In the genomic region with DNA sequence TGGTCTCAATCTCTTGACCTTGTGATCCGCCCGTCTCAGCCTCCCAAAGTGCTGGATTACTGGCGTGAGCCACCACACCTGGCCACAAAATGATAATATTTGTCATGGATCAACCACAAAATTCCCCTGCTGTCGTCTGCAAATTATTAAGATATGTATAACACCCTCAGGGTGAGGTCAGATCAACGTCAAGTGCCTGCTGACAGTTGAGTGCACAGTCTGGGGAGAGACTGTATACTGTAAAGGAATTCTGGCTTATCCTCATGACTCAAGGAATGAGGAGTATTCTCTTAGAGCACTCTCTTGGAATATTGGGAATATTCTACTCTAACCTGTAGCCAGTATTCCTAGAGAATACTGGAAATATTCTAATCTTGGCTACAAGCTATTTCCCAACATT, we compare ENCODE assay signal across 17 cellular contexts. TPM values are rescaled to one million over a fixed set of nuclear protein-coding genes. Genes with fewer than 3 reads are reported as not detected.
DNase-seq lines count a peak whose midpoint lies in the region; ATAC-seq and TF ChIP-seq lines count a peak whose summit lies in the region.
"Had no signal": no experiment of that assay in that cellular context is flagged by ENCODE, and none has a peak within 500 bp of the region (broad histone marks: within the 10 kb centered on the region; RNA-seq: fewer than 3 reads in every experiment).

No MANE protein-coding gene starts in this region.

- TF ChIP-seq CTCF in foreskin keratinocyte (conservative IDR thresholded peaks at IDR 0.05): no peak
- no peak for TF ChIP-seq CTCF in activated CD8-positive, alpha-beta T cell treated with anti-CD3 and anti-CD28 coated beads for 36 hours (IDR thresholded peaks at IDR 0.05)

- no peak overlapping the region for H3K27ac ChIP-seq in foreskin keratinocyte
- H3K27ac ChIP-seq: Peyer's patch had no signal

- H3K27me3 ChIP-seq in foreskin keratinocyte: no peaks in the 10 kb centered on the region
- H3K27me3 ChIP-seq: Peyer's patch had no signal

- no peaks in the 10 kb centered on the region for H3K4me1 Mint-ChIP-seq in activated CD8-positive, alpha-beta T cell treated with anti-CD3 and anti-CD28 coated beads for 36 hours (ENCODE audit: low read depth)

- DNase-seq in Right ventricle myocardium inferior (ENCODE audit: missing footprints): peak; percentile 17
- no peak for DNase-seq in Right ventricle myocardium superior
- DNase-seq in amniotic epithelial cell (ENCODE audit: low read depth): peak; percentile 21
- DNase-seq in foreskin keratinocyte: peak in 1 of 2 donors; percentile 77
- no peak for DNase-seq in activated CD8-positive, alpha-beta T cell treated with anti-CD3 and anti-CD28 coated beads for 36 hours
- DNase-seq in GM03348 (ENCODE audit: low spot score): no peak
- no peak for DNase-seq in activated CD4-positive, alpha-beta T cell treated with anti-CD3 and anti-CD28 coated beads, Interleukin-2, amount 50 U/mL, for 48 hours
- DNase-seq: C1 segment of cervical spinal cord, DMS 273 treated with DMSO at 0.1 percent for 48 hours, MV-4-11, NCI-H1417 treated with DMSO at 0.1 percent for 48 hours, NCI-H1930, NCI-H2171, NCI-H748 treated with DMSO at 0.1 percent for 48 hours, Peyer's patch, SIG-M5 had no signal

- H3K27ac Mint-ChIP-seq in activated CD8-positive, alpha-beta T cell treated with anti-CD3 and anti-CD28 coated beads for 36 hours: no peak overlapping the region

- peaks cover 24% of the 10 kb centered on the region for H3K4me1 ChIP-seq in foreskin keratinocyte
- H3K4me1 ChIP-seq: Peyer's patch had no signal

- ATAC-seq in Right ventricle myocardium inferior (no peak), Right ventricle myocardium superior (ENCODE audit: poor library complexity) (no peak), foreskin keratinocyte (peak; percentile 14), HG03196 (IDR thresholded peaks at IDR 0.05; ENCODE audit: unreplicated experiment) (no peak)
- no peak for ATAC-seq in activated CD8-positive, alpha-beta T cell treated with anti-CD3 and anti-CD28 coated beads for 36 hours

- H3K9me3 Mint-ChIP-seq in activated CD8-positive, alpha-beta T cell treated with anti-CD3 and anti-CD28 coated beads for 36 hours: no peaks in the 10 kb centered on the region

- H3K36me3 Mint-ChIP-seq in activated CD8-positive, alpha-beta T cell treated with anti-CD3 and anti-CD28 coated beads for 36 hours (ENCODE audit: low read depth): no peaks in the 10 kb centered on the region

- CTCF ChIA-PET in activated CD8-positive, alpha-beta T cell treated with anti-CD3 and anti-CD28 coated beads for 36 hours (lab: Charles Lee): interaction anchor here (0.8 to 2.5 kb wide), 12 partner anchors 11 to 356 kb away, joined by 3 to 15 read pairs (median 4); a partner anchor contains a TSS

- POLR2A ChIA-PET in activated CD8-positive, alpha-beta T cell treated with anti-CD3 and anti-CD28 coated beads for 36 hours (lab: Charles Lee): no interaction called here

- intact Hi-C loops in Right ventricle myocardium inferior (cut with DNase I): no loop called here
- intact Hi-C loops in Right ventricle myocardium superior (cut with DNase I): loop anchor here (10.0 kb wide), 1 partner anchor 125 kb away; no protein-coding TSS in a partner anchor
- intact Hi-C loops in activated CD8-positive, alpha-beta T cell treated with anti-CD3 and anti-CD28 coated beads for 36 hours (cut with micrococcal nuclease): no loop called here

- H3K27me3 Mint-ChIP-seq in activated CD8-positive, alpha-beta T cell treated with anti-CD3 and anti-CD28 coated beads for 36 hours: peaks cover 13% of the 10 kb centered on the region

- no peak overlapping the region for H3K4me3 Mint-ChIP-seq in activated CD8-positive, alpha-beta T cell treated with anti-CD3 and anti-CD28 coated beads for 36 hours

RNA-seq across cellular contexts. Expression of a gene that starts 11.2 kb away (rescaled TPM):
- total RNA-seq in Right ventricle myocardium inferior (0.19 TPM), Right ventricle myocardium superior (not detected), foreskin keratinocyte (20.0 and 30.6 TPM in 2 replicates)
- 5.1 and 10.7 TPM in 2 replicates for polyA plus RNA-seq in foreskin keratinocyte
- not detected for total RNA-seq in activated CD8-positive, alpha-beta T cell treated with anti-CD3 and anti-CD28 coated beads for 36 hours
- total RNA-seq: Peyer's patch had no signal

RNA-seq across cellular contexts. Expression of a gene that starts 45.4 kb away (rescaled TPM):
- total RNA-seq in Right ventricle myocardium inferior: not detected
- not detected for total RNA-seq in Right ventricle myocardium superior
- 23.7 and 29.1 TPM in 2 replicates for total RNA-seq in foreskin keratinocyte
- 6.2 and 6.3 TPM in 2 replicates for polyA plus RNA-seq in foreskin keratinocyte
- total RNA-seq in activated CD8-positive, alpha-beta T cell treated with anti-CD3 and anti-CD28 coated beads for 36 hours: not detected

Comparison
In these comparisons a context has a peak if more than half of its experiments do, and no peak if none do; other contexts are left out.
1. DNase-seq: peak in Right ventricle myocardium inferior (single experiment) and amniotic epithelial cell (single experiment); none in Right ventricle myocardium superior (single experiment), activated CD8-positive, alpha-beta T cell treated with anti-CD3 and anti-CD28 coated beads for 36 hours (single experiment), GM03348 (single experiment) and activated CD4-positive, alpha-beta T cell treated with anti-CD3 and anti-CD28 coated beads, Interleukin-2, amount 50 U/mL, for 48 hours (0 of 2).
2. RNA of a gene that starts 11.2 kb away (total RNA-seq): 20.0 to 30.6 TPM in foreskin keratinocyte; 0.19 TPM in Right ventricle myocardium inferior (single experiment), not detected in Right ventricle myocardium superior (single experiment) and not detected in activated CD8-positive, alpha-beta T cell treated with anti-CD3 and anti-CD28 coated beads for 36 hours; every median in the first group is over 10 times any median in the second.
3. RNA of a gene that starts 45.4 kb away (total RNA-seq): 23.7 to 29.1 TPM in foreskin keratinocyte; not detected in Right ventricle myocardium inferior (single experiment), not detected in Right ventricle myocardium superior (single experiment) and not detected in activated CD8-positive, alpha-beta T cell treated with anti-CD3 and anti-CD28 coated beads for 36 hours; every median in the first group is over 10 times any median in the second.